23 cellular contexts compared by ENCODE assay signal in genomic region chr11:131827440-131827839, GRCh38.
"Had no signal": no experiment of that assay in that cellular context is flagged by ENCODE, and none has a peak within 500 bp of the region (broad histone marks: within the 10 kb centered on the region; RNA-seq: fewer than 3 reads in every experiment).

No MANE protein-coding gene starts in this region.

- H3K36me3 Mint-ChIP-seq: activated naive CD4-positive, alpha-beta T cell treated with anti-CD3 and anti-CD28 coated beads, Interleukin-2, amount 50 U/mL, for 24 hours; natural killer cell treated with Interleukin-12 subunit alpha and Interleukin-12 subunit beta and Interleukin-15 and Interleukin-18, amount 100 ng/mL, for 72 hours had no signal

- H3K27me3 Mint-ChIP-seq: activated B cell treated with CpG ODN at 0.5 μM for 24 hours; activated CD8-positive, alpha-beta T cell treated with anti-CD3 and anti-CD28 coated beads for 36 hours; activated naive CD8-positive, alpha-beta T cell treated with anti-CD3 and anti-CD28 coated beads, Interleukin-2, amount 50 U/mL, for 24 hours; dendritic cell treated with granulocyte-macrophage colony-stimulating factor and Interleukin-4, amounts not matched to agents 40 ng/mL and 50 ng/mL, for 4 days; natural killer cell treated with Interleukin-12 subunit alpha and Interleukin-12 subunit beta and Interleukin-15 and Interleukin-18, amount 100 ng/mL, for 72 hours had no signal

- H3K79me2 ChIP-seq: hepatocyte had no signal

- H2AFZ ChIP-seq: hepatocyte had no signal

- H3K36me3 ChIP-seq: breast epithelium, left ventricle myocardium inferior, transverse colon had no signal

- H3K4me3 Mint-ChIP-seq: activated B cell treated with CpG ODN at 0.5 μM for 24 hours; activated CD8-positive, alpha-beta T cell treated with anti-CD3 and anti-CD28 coated beads for 36 hours; activated naive CD4-positive, alpha-beta T cell treated with anti-CD3 and anti-CD28 coated beads, Interleukin-2, amount 50 U/mL, for 24 hours; activated naive CD8-positive, alpha-beta T cell treated with anti-CD3 and anti-CD28 coated beads, Interleukin-2, amount 50 U/mL, for 24 hours; activated T-cell treated with anti-CD3 and anti-CD28 coated beads, Interleukin-2, amount 50 U/mL, for 4 hours; activated T-helper 17 cell treated with anti-CD3 and anti-CD28 coated beads, Interleukin-2, amount 50 U/mL, for 72 hours; dendritic cell treated with granulocyte-macrophage colony-stimulating factor and Interleukin-4, amounts not matched to agents 40 ng/mL and 50 ng/mL, for 4 days; natural killer cell treated with Interleukin-12 subunit alpha and Interleukin-12 subunit beta and Interleukin-15 and Interleukin-18, amount 100 ng/mL, for 72 hours had no signal

- H3K4me1 Mint-ChIP-seq: activated B cell treated with CpG ODN at 0.5 μM for 24 hours; activated naive CD4-positive, alpha-beta T cell treated with anti-CD3 and anti-CD28 coated beads, Interleukin-2, amount 50 U/mL, for 24 hours; activated naive CD8-positive, alpha-beta T cell treated with anti-CD3 and anti-CD28 coated beads, Interleukin-2, amount 50 U/mL, for 24 hours; activated T-helper 17 cell treated with anti-CD3 and anti-CD28 coated beads, Interleukin-2, amount 50 U/mL, for 72 hours had no signal

- H3K4me2 ChIP-seq: hepatocyte had no signal

- H3K4me3 ChIP-seq: breast epithelium, hepatocyte, left ventricle myocardium inferior, lung, testis, transverse colon had no signal

- H3K4me1 ChIP-seq: breast epithelium, left ventricle myocardium inferior, testis, transverse colon had no signal

- H3K27ac Mint-ChIP-seq: activated B cell treated with CpG ODN at 0.5 μM for 24 hours; activated CD8-positive, alpha-beta T cell treated with anti-CD3 and anti-CD28 coated beads for 36 hours; activated naive CD4-positive, alpha-beta T cell treated with anti-CD3 and anti-CD28 coated beads, Interleukin-2, amount 50 U/mL, for 24 hours; activated naive CD8-positive, alpha-beta T cell treated with anti-CD3 and anti-CD28 coated beads, Interleukin-2, amount 50 U/mL, for 24 hours; activated T-helper 17 cell treated with anti-CD3 and anti-CD28 coated beads, Interleukin-2, amount 50 U/mL, for 72 hours; dendritic cell treated with granulocyte-macrophage colony-stimulating factor and Interleukin-4, amounts not matched to agents 40 ng/mL and 50 ng/mL, for 4 days; natural killer cell treated with Interleukin-12 subunit alpha and Interleukin-12 subunit beta and Interleukin-15 and Interleukin-18, amount 100 ng/mL, for 72 hours had no signal

- H3K27ac ChIP-seq: breast epithelium, hepatocyte, left ventricle myocardium inferior, testis, transverse colon had no signal

- DNase-seq: activated B cell treated with CpG ODN at 0.5 μM for 24 hours; activated CD4-positive, alpha-beta T cell treated with anti-CD3 and anti-CD28 coated beads, Interleukin-2, amount 50 U/mL, for 1 hour; activated CD8-positive, alpha-beta T cell treated with anti-CD3 and anti-CD28 coated beads for 36 hours; activated naive CD8-positive, alpha-beta T cell treated with anti-CD3 and anti-CD28 coated beads, Interleukin-2, amount 50 U/mL, for 24 hours; activated T-cell treated with anti-CD3 and anti-CD28 coated beads, Interleukin-2, amount 50 U/mL, for 4 hours; central memory CD4-positive, alpha-beta T cell; effector CD8-positive, alpha-beta T cell; islet precursor cell; left ventricle myocardium inferior; mesendoderm; posterior cingulate gyrus; right cardiac atrium; stimulated activated CD4-positive, alpha-beta T cell treated with anti-CD3 and anti-CD28 coated beads, Interleukin-2, amount 100 ng/mL, for 48 hours; stimulated activated naive CD8-positive, alpha-beta T cell treated with anti-CD3 and anti-CD28 coated beads, Interleukin-15, Interleukin-2, amounts not matched to agents 100 U/mL and 50 U/mL, for 24 hours; testis; transverse colon had no signal

- H3K9me3 Mint-ChIP-seq: activated B cell treated with CpG ODN at 0.5 μM for 24 hours; activated CD8-positive, alpha-beta T cell treated with anti-CD3 and anti-CD28 coated beads for 36 hours; activated naive CD4-positive, alpha-beta T cell treated with anti-CD3 and anti-CD28 coated beads, Interleukin-2, amount 50 U/mL, for 24 hours; activated naive CD8-positive, alpha-beta T cell treated with anti-CD3 and anti-CD28 coated beads, Interleukin-2, amount 50 U/mL, for 24 hours; activated T-helper 17 cell treated with anti-CD3 and anti-CD28 coated beads, Interleukin-2, amount 50 U/mL, for 72 hours; dendritic cell treated with granulocyte-macrophage colony-stimulating factor and Interleukin-4, amounts not matched to agents 40 ng/mL and 50 ng/mL, for 4 days; natural killer cell treated with Interleukin-12 subunit alpha and Interleukin-12 subunit beta and Interleukin-15 and Interleukin-18, amount 100 ng/mL, for 72 hours had no signal

- H3K9me3 ChIP-seq: breast epithelium, left ventricle myocardium inferior, testis, transverse colon had no signal

- H3K27me3 ChIP-seq: breast epithelium, testis, transverse colon had no signal

- ATAC-seq: activated CD8-positive, alpha-beta T cell treated with anti-CD3 and anti-CD28 coated beads for 36 hours; activated naive CD8-positive, alpha-beta T cell treated with anti-CD3 and anti-CD28 coated beads, Interleukin-2, amount 50 U/mL, for 24 hours; activated T-cell treated with anti-CD3 and anti-CD28 coated beads, Interleukin-2, amount 50 U/mL, for 4 hours; activated T-helper 17 cell treated with anti-CD3 and anti-CD28 coated beads, Interleukin-2, amount 50 U/mL, for 72 hours; natural killer cell treated with Interleukin-12 subunit alpha and Interleukin-12 subunit beta and Interleukin-15 and Interleukin-18, amount 100 ng/mL, for 72 hours; right cardiac atrium; stimulated activated naive CD8-positive, alpha-beta T cell treated with anti-CD3 and anti-CD28 coated beads, Interleukin-15, Interleukin-2, amounts not matched to agents 100 U/mL and 50 U/mL, for 24 hours had no signal
